ENCODE assay signal across 1 cellular context in genomic region chr3:141643391-141643790, GRCh38.
TF ChIP-seq lines count a peak whose summit lies in the region.

No MANE protein-coding gene starts in this region.

TF ChIP-seq in IMR-90, 13 proteins besides CTCF, POLR2A, EP300 and RAD21 (continued from another document):
- TF ChIP-seq SMC3 (IDR thresholded peaks at IDR 0.05; ENCODE audit: low read depth, low read length) (no peak), FOS (IDR thresholded peaks at IDR 0.05; ENCODE audit: low read depth, low read length) (no peak), RCOR1 (IDR thresholded peaks at IDR 0.05; ENCODE audit: insufficient replicate concordance, low read length) (no peak), USF2 (IDR thresholded peaks at IDR 0.05; ENCODE audit: low read depth, low read length) (no peak), MAFK (IDR thresholded peaks at IDR 0.05; ENCODE audit: low read depth, low read length) (no peak), CEBPB (IDR thresholded peaks at IDR 0.05; ENCODE audit: low read depth, low read length) (no peak), MXI1 (IDR thresholded peaks at IDR 0.05; ENCODE audit: borderline replicate concordance, low read depth, low read length) (no peak), RFX5 (IDR thresholded peaks at IDR 0.05; ENCODE audit: low read depth, low read length) (no peak), ELK1 (IDR thresholded peaks at IDR 0.05; ENCODE audit: borderline replicate concordance, low read depth, low read length) (no peak)
TF ChIP-seq in IMR-90: peak in this region for 0.
